Comparison of ENCODE assay signal across 20 cellular contexts in genomic region chr5:137792291-137792690, GRCh38. TPM values are rescaled to one million over a fixed set of nuclear protein-coding genes. Genes with fewer than 3 reads are reported as not detected.
DNase-seq lines count a peak whose midpoint lies in the region; ATAC-seq, FAIRE-seq and TF ChIP-seq lines count a peak whose summit lies in the region.
"Had no signal": no experiment of that assay in that cellular context is flagged by ENCODE, and none has a peak within 500 bp of the region (broad histone marks: within the 10 kb centered on the region; RNA-seq: fewer than 3 reads in every experiment).

No MANE protein-coding gene starts in this region.

- no peak for TF ChIP-seq EP300 in ovary (IDR thresholded peaks at IDR 0.05)

- H3K4me3 ChIP-seq in mucosa of descending colon, result no peak overlapping the region
- no peak overlapping the region for H3K4me3 ChIP-seq in ovary
- H3K4me3 ChIP-seq: HAP-1, heart right ventricle, smooth muscle cell, suprapubic skin had no signal

- H3K4me1 Mint-ChIP-seq in natural killer cell treated with Interleukin-12 subunit alpha and Interleukin-12 subunit beta and Interleukin-15 and Interleukin-18, amount 100 ng/mL, for 72 hours (ENCODE audit: low read depth in 2 of 2), result no peaks in the 10 kb centered on the region
- H3K4me1 Mint-ChIP-seq: activated CD4-positive, alpha-beta T cell treated with anti-CD3 and anti-CD28 coated beads for 36 hours had no signal

- ATAC-seq in HG02759 (IDR thresholded peaks at IDR 0.05; ENCODE audit: unreplicated experiment), result peak; percentile 69
- ATAC-seq in mucosa of descending colon, result peak; percentile 19
- ATAC-seq in natural killer cell treated with Interleukin-12 subunit alpha and Interleukin-12 subunit beta and Interleukin-15 and Interleukin-18, amount 100 ng/mL, for 72 hours, result no peak
- ATAC-seq: activated CD4-positive, alpha-beta T cell treated with anti-CD3 and anti-CD28 coated beads for 36 hours; heart right ventricle had no signal

- TF ChIP-seq POLR2A in ovary (IDR thresholded peaks at IDR 0.05), result no peak

- H3K4me1 ChIP-seq in mucosa of descending colon (ENCODE audit: low read depth) (no peaks in the 10 kb centered on the region), ovary (ENCODE audit: insufficient read depth) (no peaks in the 10 kb centered on the region)
- H3K4me1 ChIP-seq: HAP-1, suprapubic skin had no signal

- TF ChIP-seq CTCF in mucosa of descending colon (IDR thresholded peaks at IDR 0.05) (no peak), ovary (IDR thresholded peaks at IDR 0.05) (no peak)

- H3K27me3 Mint-ChIP-seq in natural killer cell treated with Interleukin-12 subunit alpha and Interleukin-12 subunit beta and Interleukin-15 and Interleukin-18, amount 100 ng/mL, for 72 hours, result no peaks in the 10 kb centered on the region
- H3K27me3 Mint-ChIP-seq: activated CD4-positive, alpha-beta T cell treated with anti-CD3 and anti-CD28 coated beads for 36 hours; CD4-positive, alpha-beta T cell; progenitor cell of endocrine pancreas had no signal

- 73 to 80% (median 76%) methylated on average over 1 of the region's 1 CpG for WGBS in ovary, 3 donors

- H3K27me3 ChIP-seq in ovary, result no peaks in the 10 kb centered on the region
- H3K27me3 ChIP-seq: heart right ventricle, suprapubic skin had no signal

- H3K27ac ChIP-seq in angular gyrus (ENCODE audit: low read depth, low read length) (peak overlapping the region; percentile 10), ovary (no peak overlapping the region)
- H3K27ac ChIP-seq: heart right ventricle, suprapubic skin had no signal

- no peaks in the 10 kb centered on the region for H3K36me3 Mint-ChIP-seq in natural killer cell treated with Interleukin-12 subunit alpha and Interleukin-12 subunit beta and Interleukin-15 and Interleukin-18, amount 100 ng/mL, for 72 hours

- H3K9me3 Mint-ChIP-seq in natural killer cell treated with Interleukin-12 subunit alpha and Interleukin-12 subunit beta and Interleukin-15 and Interleukin-18, amount 100 ng/mL, for 72 hours, result no peaks in the 10 kb centered on the region
- H3K9me3 Mint-ChIP-seq: CD4-positive, alpha-beta T cell had no signal

- H3K4me3 Mint-ChIP-seq in natural killer cell treated with Interleukin-12 subunit alpha and Interleukin-12 subunit beta and Interleukin-15 and Interleukin-18, amount 100 ng/mL, for 72 hours, result no peak overlapping the region
- H3K4me3 Mint-ChIP-seq: activated CD4-positive, alpha-beta T cell treated with anti-CD3 and anti-CD28 coated beads for 36 hours; CD4-positive, alpha-beta T cell had no signal

- H3K9me3 ChIP-seq in mucosa of descending colon, result no peaks in the 10 kb centered on the region
- H3K9me3 ChIP-seq in ovary, result no peaks in the 10 kb centered on the region
- H3K9me3 ChIP-seq: HAP-1, suprapubic skin had no signal

- H3K27ac Mint-ChIP-seq in natural killer cell treated with Interleukin-12 subunit alpha and Interleukin-12 subunit beta and Interleukin-15 and Interleukin-18, amount 100 ng/mL, for 72 hours, result no peak overlapping the region
- H3K27ac Mint-ChIP-seq: activated CD4-positive, alpha-beta T cell treated with anti-CD3 and anti-CD28 coated beads for 36 hours; CD4-positive, alpha-beta T cell; progenitor cell of endocrine pancreas had no signal

- intact Hi-C loops in mucosa of descending colon (cut with DNase I, micrococcal nuclease), result no loop called here
- intact Hi-C loops in ovary (cut with DNase I), result no loop called here

- no peaks in the 10 kb centered on the region for H3K36me3 ChIP-seq in mucosa of descending colon (ENCODE audit: low read depth)
- no peaks in the 10 kb centered on the region for H3K36me3 ChIP-seq in ovary
- H3K36me3 ChIP-seq: HAP-1, heart right ventricle, suprapubic skin had no signal

- DNase-seq in GM18507 (ENCODE audit: extremely low spot score, insufficient read length, low read depth) (peak; percentile 8), mucosa of descending colon (no peak), ovary (no peak), SHP77 (lab: John Stamatoyannopoulos, UW) (no peak), NCI-H1092 treated with DMSO at 0.1 percent for 48 hours (lab: John Stamatoyannopoulos, UW) (no peak)
- DNase-seq in natural killer cell treated with Interleukin-12 subunit alpha and Interleukin-12 subunit beta and Interleukin-15 and Interleukin-18, amount 100 ng/mL, for 72 hours (ENCODE audit: low spot score), result no peak
- DNase-seq: activated CD4-positive, alpha-beta T cell treated with anti-CD3 and anti-CD28 coated beads for 36 hours; CD4-positive, alpha-beta T cell; cortex of kidney; heart right ventricle; islet precursor cell; NCI-H2107; NCI-H526 had no signal

- FAIRE-seq in GM18507 (lab: Jason Lieb, UNC), result peak; percentile 85
- FAIRE-seq: TTC549 had no signal

RNA-seq across cellular contexts. Expression of gene HNRNPA0, which starts 38.1 kb away (rescaled TPM):
- total RNA-seq in mucosa of descending colon, result 10 to 100 TPM; 16.9 to 27.9 (median 24.2) TPM
- 10 to 100 TPM; 28.7 to 31.2 TPM for total RNA-seq in natural killer cell treated with Interleukin-12 subunit alpha and Interleukin-12 subunit beta and Interleukin-15 and Interleukin-18, amount 100 ng/mL, for 72 hours
- 10 to 100 TPM; 16.9 to 52.9 (median 48.3) TPM for total RNA-seq in ovary
- 10 to 100 TPM; 26.2 to 41.5 TPM for polyA plus RNA-seq in ovary

RNA-seq across cellular contexts. Expression of gene KLHL3, which starts 56.4 kb away (rescaled TPM):
- total RNA-seq in mucosa of descending colon, result 1 to 10 TPM; 4.2 to 6.7 (median 5.4) TPM
- total RNA-seq in natural killer cell treated with Interleukin-12 subunit alpha and Interleukin-12 subunit beta and Interleukin-15 and Interleukin-18, amount 100 ng/mL, for 72 hours, result 1 to 10 TPM; 1.4 to 3.0 TPM
- total RNA-seq in ovary, result 10 to 100 TPM in 2 of 7 donors, 1 to 10 TPM in 5; 5.0 to 15.7 (median 8.7) TPM
- 10 to 100 TPM in 1 of 2 donors, 1 to 10 TPM in 1; 2.9 to 11.5 TPM for polyA plus RNA-seq in ovary

Comparison
In these comparisons a context has a peak if more than half of its experiments do, and no peak if none do; other contexts are left out.
1. ATAC-seq: peak in HG02759 (single experiment) and mucosa of descending colon (single experiment); none in natural killer cell treated with Interleukin-12 subunit alpha and Interleukin-12 subunit beta and Interleukin-15 and Interleukin-18, amount 100 ng/mL, for 72 hours (0 of 2).